23 cellular contexts compared by ENCODE assay signal in genomic region chr2:240964854-240965295, GRCh38. TPM values are rescaled to one million over a fixed set of nuclear protein-coding genes. Genes with fewer than 3 reads are reported as not detected.
DNase-seq lines count a peak whose midpoint lies in the region; ATAC-seq, FAIRE-seq and TF ChIP-seq lines count a peak whose summit lies in the region.
"Had no signal": no experiment of that assay in that cellular context is flagged by ENCODE, and none has a peak within 500 bp of the region (broad histone marks: within the 10 kb centered on the region; RNA-seq: fewer than 3 reads in every experiment).

No MANE protein-coding gene starts in this region.

- H3K27ac Mint-ChIP-seq in effector memory CD8-positive, alpha-beta T cell, result no peak overlapping the region
- H3K27ac Mint-ChIP-seq: activated T-helper 2 cell treated with anti-CD3 and anti-CD28 coated beads, Interferon-gamma antibody, Interleukin-2, Interleukin-4, amounts not matched to agents 10 μg/mL and 5 μg/mL and 100 μg/mL, durations not matched to agents 14 hours and 24 hours and 36 hours; stimulated activated naive CD8-positive, alpha-beta T cell treated with anti-CD3 and anti-CD28 coated beads, Interleukin-15, Interleukin-2, amounts not matched to agents 100 ng/mL and 50 ng/mL, for 24 hours had no signal

- POLR2A ChIA-PET in H1 (lab: Charles Lee; ENCODE audit: partially characterized antibody), result interaction anchor here (0.6 kb wide), 1 partner anchor 13 kb away, joined by 3 read pairs; no protein-coding TSS in a partner anchor

- H3K36me3 ChIP-seq in heart left ventricle (no peaks in the 10 kb centered on the region), H1 (ENCODE audit: control insufficient read depth in 2 of 4, insufficient read depth in 4 of 4, low read length in 3 of 4) (no peaks in the 10 kb centered on the region), neuronal stem cell (replicated peaks in 1 of 2; ENCODE audit: control insufficient read depth in 2 of 2, insufficient read depth in 2 of 2, low read length in 2 of 2) (no peaks in the 10 kb centered on the region), aorta (ENCODE audit: control insufficient read depth in 1 of 2, insufficient read depth in 2 of 2, low read length in 1 of 2) (no peaks in the 10 kb centered on the region)
- H3K36me3 ChIP-seq: BLaER1 treated with 17β-estradiol and CSF1 and Interleukin-3, amounts not matched to agents 10 nM and 100 nM; brain microvascular endothelial cell; colonic mucosa; SJSA1; tibial nerve had no signal

- peak overlapping the region; percentile 50; the same call in 1 of the 2 replicates for H2BK12ac ChIP-seq in H1 (ENCODE audit: low read depth, low read length)
- peak overlapping the region; percentile 73 for H2BK12ac ChIP-seq in neuronal stem cell (ENCODE audit: low read length)

- intact Hi-C loops in heart left ventricle (cut with DNase I) (no loop called here), Right ventricle myocardium inferior (cut with DNase I) (no loop called here), aorta (cut with DNase I) (no loop called here)

- no peak for TF ChIP-seq EP300 in H1 (IDR thresholded peaks at IDR 0.05; ENCODE audit: borderline replicate concordance in 1 of 2, low read depth in 2 of 2, low read length in 2 of 2)

- H3K14ac ChIP-seq in H1 (ENCODE audit: insufficient read length), result no peak overlapping the region
- H3K14ac ChIP-seq in neuronal stem cell (ENCODE audit: low read length), result peak overlapping the region; percentile 8

- H3K79me2 ChIP-seq in H1 (ENCODE audit: control insufficient read depth in 1 of 2, insufficient read depth in 2 of 2, low read length in 2 of 2), result no peaks in the 10 kb centered on the region

- TF ChIP-seq CTCF in heart left ventricle (IDR thresholded peaks at IDR 0.05) (no peak), H1 (IDR thresholded peaks at IDR 0.05; ENCODE audit: control extremely low read depth in 1 of 3, insufficient read depth in 1 of 3, low read depth in 1 of 3, low read length in 3 of 3) (no peak)

- FAIRE-seq in H1 (lab: Jason Lieb, UNC), result no peak
- FAIRE-seq: D721Med, GM19239 had no signal

- no peak overlapping the region for H2AFZ ChIP-seq in H1 (ENCODE audit: low read length)
- H2AFZ ChIP-seq in neuronal stem cell (ENCODE audit: low read length), result no peak overlapping the region
- H2AFZ ChIP-seq: PC-9 had no signal

- ATAC-seq in heart left ventricle, result no peak
- ATAC-seq in Right ventricle myocardium inferior, result no peak
- no peak for ATAC-seq in aorta (ENCODE audit: low FRiP score)
- ATAC-seq in HG02981 (IDR thresholded peaks at IDR 0.05; ENCODE audit: unreplicated experiment), result no peak
- no peak for ATAC-seq in effector memory CD8-positive, alpha-beta T cell (replicated peaks)
- ATAC-seq in GM19328 (IDR thresholded peaks at IDR 0.05; ENCODE audit: unreplicated experiment), result no peak

- H4K5ac ChIP-seq in H1 (ENCODE audit: insufficient read length, low read depth, low read length), result no peak overlapping the region

- no peak overlapping the region for H3K18ac ChIP-seq in H1 (ENCODE audit: extremely low read depth, low read length)
- peak overlapping the region; percentile 64 for H3K18ac ChIP-seq in neuronal stem cell (ENCODE audit: low read length)

- no peak overlapping the region for H2BK20ac ChIP-seq in H1 (ENCODE audit: low read length)

- H3K27me3 ChIP-seq in heart left ventricle, result no peaks in the 10 kb centered on the region
- no peaks in the 10 kb centered on the region for H3K27me3 ChIP-seq in H1 (replicated peaks in 1 of 4; ENCODE audit: control insufficient read depth in 3 of 4, extremely low read depth in 1 of 4, insufficient read depth in 3 of 4, low read length in 3 of 4)
- H3K27me3 ChIP-seq in neuronal stem cell (ENCODE audit: control insufficient read depth in 3 of 3, insufficient read depth in 3 of 3, low read depth in 1 of 3, low read length in 3 of 3), result peaks cover 0 to 6% (median 0%) of the 10 kb centered on the region in 3 experiments
- no peaks in the 10 kb centered on the region for H3K27me3 ChIP-seq in aorta (ENCODE audit: control insufficient read depth in 1 of 2, insufficient read depth in 2 of 2, low read length in 1 of 2)
- H3K27me3 ChIP-seq: BLaER1 treated with 17β-estradiol and CSF1 and Interleukin-3, amounts not matched to agents 10 nM and 100 nM; colonic mucosa; SJSA1; tibial nerve had no signal

- TF ChIP-seq RAD21 in H1 (IDR thresholded peaks at IDR 0.05 in 1 of 2, conservative IDR thresholded peaks at IDR 0.05 in 1 of 2; ENCODE audit: low read depth in 2 of 2, low read length in 2 of 2), result no peak

- WGBS in heart left ventricle, 4 donors, result 86 to 96% (median 94%) methylated on average over 4 to 12 of the region's 12 CpGs
- 88% methylated on average over 9 of the region's 12 CpGs; no CpG with 5 or more reads in 1 of the 2 experiments for WGBS in H1 (ENCODE audit: extremely low coverage in 1 of 2, insufficient coverage in 1 of 2, insufficient read length in 1 of 2, insufficient replicate concordance in 2 of 2, low coverage in 1 of 2, low lambda C conversion rate in 2 of 2, missing lambda C conversion rate in 1 of 2), 2 experiments
- no CpG with 5 or more reads among the region's 12 CpGs for WGBS in neuronal stem cell (ENCODE audit: extremely low coverage in 2 of 2, insufficient read length in 2 of 2, insufficient replicate concordance in 1 of 2), 2 donors
- 97 to 100% methylated on average over 12 of the region's 12 CpGs for WGBS in aorta, 2 donors

- no peak overlapping the region for H2BK15ac ChIP-seq in H1 (ENCODE audit: low read length)
- peak overlapping the region; percentile 75 for H2BK15ac ChIP-seq in neuronal stem cell (ENCODE audit: low read length)

- peaks cover 0 to 43% (median 22%) of the 10 kb centered on the region in 12 donors for H3K4me1 ChIP-seq in heart left ventricle
- peaks cover 0 to 15% (median 6%) of the 10 kb centered on the region in 4 experiments; a peak in 5 of 7 replicates for H3K4me1 ChIP-seq in H1 (replicated peaks in 1 of 4; ENCODE audit: control insufficient read depth in 3 of 4, insufficient read depth in 4 of 4, low read length in 3 of 4)
- H3K4me1 ChIP-seq in neuronal stem cell (ENCODE audit: control insufficient read depth in 2 of 2, insufficient read depth in 1 of 2, low read depth in 1 of 2, low read length in 2 of 2), result peaks cover 22 to 24% of the 10 kb centered on the region in 2 donors
- no peaks in the 10 kb centered on the region for H3K4me1 ChIP-seq in aorta (ENCODE audit: control insufficient read depth in 1 of 2, insufficient read depth in 2 of 2, low read length in 2 of 2)
- H3K4me1 ChIP-seq: colonic mucosa had no signal

- H3K23ac ChIP-seq in H1 (ENCODE audit: insufficient read length) (no peak overlapping the region), neuronal stem cell (ENCODE audit: low read depth, low read length, poor library complexity) (no peak overlapping the region)

- H3K36me3 Mint-ChIP-seq in effector memory CD8-positive, alpha-beta T cell (ENCODE audit: insufficient read depth), result no peaks in the 10 kb centered on the region

- H2BK5ac ChIP-seq in H1 (ENCODE audit: low read depth, low read length) (no peak overlapping the region), neuronal stem cell (ENCODE audit: low read length) (no peak overlapping the region)

- DNase-seq in heart left ventricle (peak in 3 of 5 donors; percentile 15 to 24 (median 16)), Right ventricle myocardium inferior (ENCODE audit: missing footprints) (no peak), H1 (ENCODE audit: low read depth in 1 of 2, low spot score in 2 of 2) (peak in 1 of 2 experiments; percentile 45), neuronal stem cell (ENCODE audit: low spot score) (no peak), aorta (peak; percentile 36 to 77)
- DNase-seq in effector memory CD8-positive, alpha-beta T cell, result no peak
- DNase-seq: activated CD4-positive, alpha-beta T cell treated with anti-CD3 and anti-CD28 coated beads for 4 hours; brain microvascular endothelial cell; EL; NCI-H1105; NCI-H446; PC-9; retina had no signal

- no peak overlapping the region for H3K4me3 Mint-ChIP-seq in effector memory CD8-positive, alpha-beta T cell
- H3K4me3 Mint-ChIP-seq: stimulated activated naive CD8-positive, alpha-beta T cell treated with anti-CD3 and anti-CD28 coated beads, Interleukin-15, Interleukin-2, amounts not matched to agents 100 ng/mL and 50 ng/mL, for 24 hours had no signal

- CTCF ChIA-PET in H1 (lab: Charles Lee; ENCODE audit: partially characterized antibody), result interaction anchor here (0.6 to 1.4 kb wide), 6 partner anchors 10 to 428 kb away, joined by 3 to 5 read pairs (median 4); no protein-coding TSS in a partner anchor

- H4K91ac ChIP-seq in H1 (replicated peaks; ENCODE audit: insufficient read length, low read length), result no peak overlapping the region
- no peak overlapping the region for H4K91ac ChIP-seq in neuronal stem cell (ENCODE audit: low read depth, low read length, poor library complexity)

- no peak overlapping the region for H2BK120ac ChIP-seq in H1 (replicated peaks; ENCODE audit: low read depth, low read length)
- H2BK120ac ChIP-seq in neuronal stem cell (ENCODE audit: low read depth, low read length), result no peak overlapping the region

- H4K20me1 ChIP-seq in H1 (replicated peaks in 1 of 2; ENCODE audit: control insufficient read depth in 1 of 2, insufficient read depth in 2 of 2, low read length in 2 of 2), result peaks cover 0 to 8% of the 10 kb centered on the region in 2 experiments

- H3K9me3 Mint-ChIP-seq in effector memory CD8-positive, alpha-beta T cell, result no peaks in the 10 kb centered on the region
- H3K9me3 Mint-ChIP-seq: activated T-helper 2 cell treated with anti-CD3 and anti-CD28 coated beads, Interferon-gamma antibody, Interleukin-2, Interleukin-4, amounts not matched to agents 10 μg/mL and 5 μg/mL and 100 μg/mL, durations not matched to agents 14 hours and 24 hours and 36 hours; stimulated activated naive CD8-positive, alpha-beta T cell treated with anti-CD3 and anti-CD28 coated beads, Interleukin-15, Interleukin-2, amounts not matched to agents 100 ng/mL and 50 ng/mL, for 24 hours had no signal

- H3K79me1 ChIP-seq in H1 (ENCODE audit: low read depth, low read length) (no peaks in the 10 kb centered on the region), neuronal stem cell (ENCODE audit: low read depth, low read length) (no peaks in the 10 kb centered on the region)

- no peaks in the 10 kb centered on the region for H3K4me1 Mint-ChIP-seq in effector memory CD8-positive, alpha-beta T cell (ENCODE audit: low read depth in 2 of 2)

- H3K27ac ChIP-seq in heart left ventricle, result peak overlapping the region in 1 of 12 donors; percentile 32
- H3K27ac ChIP-seq in H1 (ENCODE audit: low read depth, low read length), result no peak overlapping the region
- H3K27ac ChIP-seq in neuronal stem cell (replicated peaks; ENCODE audit: low read length), result no peak overlapping the region
- no peak overlapping the region for H3K27ac ChIP-seq in aorta (ENCODE audit: low read depth in 1 of 2, low read length in 2 of 2)
- H3K27ac ChIP-seq: BLaER1 treated with 17β-estradiol and CSF1 and Interleukin-3, amounts not matched to agents 10 nM and 100 nM; brain microvascular endothelial cell; colonic mucosa; PC-9; SJSA1 had no signal

- H3K9me3 ChIP-seq in heart left ventricle (no peaks in the 10 kb centered on the region), H1 (ENCODE audit: insufficient read depth in 2 of 2, low read depth in 1 of 2, low read length in 1 of 2) (no peaks in the 10 kb centered on the region), neuronal stem cell (replicated peaks in 1 of 2; ENCODE audit: control insufficient read depth in 2 of 2, insufficient read depth in 1 of 2, low read depth in 1 of 2, low read length in 2 of 2) (peaks cover 0 to 3% of the 10 kb centered on the region in 2 donors), aorta (ENCODE audit: control insufficient read depth, low read length) (no peaks in the 10 kb centered on the region)
- H3K9me3 ChIP-seq: BLaER1 treated with 17β-estradiol and CSF1 and Interleukin-3, amounts not matched to agents 10 nM and 100 nM; colonic mucosa; SJSA1; tibial nerve had no signal

- H4K8ac ChIP-seq in H1 (ENCODE audit: extremely low read depth, insufficient read depth, low read length) (no peak overlapping the region), neuronal stem cell (ENCODE audit: low read depth, low read length) (no peak overlapping the region)

- TF ChIP-seq POLR2A in heart left ventricle (IDR thresholded peaks at IDR 0.05) (no peak), H1 (IDR thresholded peaks at IDR 0.05; ENCODE audit: control extremely low read depth in 1 of 2, low read depth in 2 of 2, low read length in 2 of 2) (no peak)

- no peak overlapping the region for H3K56ac ChIP-seq in H1 (replicated peaks; ENCODE audit: insufficient read length, low read depth, low read length)

- H3K4me2 ChIP-seq in H1 (ENCODE audit: insufficient read depth in 1 of 2, low read depth in 2 of 2, low read length in 2 of 2), result no peak overlapping the region
- H3K4me2 ChIP-seq in neuronal stem cell (ENCODE audit: insufficient read depth, low read length, poor library complexity, severe bottlenecking), result no peak overlapping the region
- H3K4me2 ChIP-seq: PC-9 had no signal

- no peaks in the 10 kb centered on the region for H3K27me3 Mint-ChIP-seq in effector memory CD8-positive, alpha-beta T cell
- H3K27me3 Mint-ChIP-seq: stimulated activated naive CD8-positive, alpha-beta T cell treated with anti-CD3 and anti-CD28 coated beads, Interleukin-15, Interleukin-2, amounts not matched to agents 100 ng/mL and 50 ng/mL, for 24 hours had no signal

- peaks cover 8% of the 10 kb centered on the region; the same call in 1 of the 2 replicates for H3K23me2 ChIP-seq in H1 (ENCODE audit: low read depth, low read length)

- no peak overlapping the region for H3K9ac ChIP-seq in H1 (replicated peaks in 1 of 4; ENCODE audit: extremely low read depth in 1 of 4, low read depth in 3 of 4, low read length in 3 of 4)
- no peak overlapping the region for H3K9ac ChIP-seq in neuronal stem cell (ENCODE audit: low read depth, low read length, poor library complexity)
- H3K9ac ChIP-seq: BLaER1 treated with 17β-estradiol and CSF1 and Interleukin-3, amounts not matched to agents 10 nM and 100 nM had no signal

- H3K4ac ChIP-seq in H1 (replicated peaks; ENCODE audit: insufficient read length, low read depth, low read length) (no peak overlapping the region), neuronal stem cell (ENCODE audit: low read length) (no peak overlapping the region)

- H2AK5ac ChIP-seq in H1 (ENCODE audit: low read depth, low read length) (no peak overlapping the region), neuronal stem cell (ENCODE audit: low read depth, low read length) (no peak overlapping the region)

- H3K4me3 ChIP-seq in heart left ventricle (no peak overlapping the region), H1 (ENCODE audit: extremely low read depth in 1 of 4, insufficient read depth in 2 of 4, low read depth in 3 of 4, low read length in 4 of 4) (no peak overlapping the region), neuronal stem cell (ENCODE audit: low read length in 2 of 2) (no peak overlapping the region), aorta (ENCODE audit: low read length in 2 of 2) (no peak overlapping the region)
- H3K4me3 ChIP-seq: BLaER1 treated with 17β-estradiol and CSF1 and Interleukin-3, amounts not matched to agents 10 nM and 100 nM; colonic mucosa; PC-9; SJSA1; tibial nerve had no signal

RNA-seq across cellular contexts. Expression of gene SNED1, which starts 33.5 kb away (rescaled TPM):
- total RNA-seq in heart left ventricle, result 10 to 100 TPM in 2 of 9 donors, 1 to 10 TPM in 7; 3.1 to 14.7 (median 5.6) TPM
- 1 to 10 TPM; 4.2 to 4.3 TPM for polyA plus RNA-seq in heart left ventricle
- total RNA-seq in Right ventricle myocardium inferior, result 6.7 TPM
- 1.9 and 2.4 TPM in 2 replicates for total RNA-seq in H1 (2021; fragmentation: NEBNext Ultra II Directional; extraction: Animal tissue kit (Norgen Biotek cat#: 25700))
- 1.9 and 2.6 TPM in 2 replicates for polyA plus RNA-seq in H1 (2011; rRNA removed)
- 1.7 TPM for polyA plus RNA-seq in H1 (2011; cell fraction: cytosol; rRNA removed)
- polyA plus RNA-seq in H1 (2011; cell fraction: nucleus; rRNA removed), result 8.2 TPM
- 1.1 to 1.8 TPM (median 1.6 TPM) in 4 replicates for polyA plus RNA-seq in H1 (2012, experiment 1 of 2)
- 0.67 TPM for polyA plus RNA-seq in H1 (2012, experiment 2 of 2)
- polyA plus RNA-seq in H1 (2013, experiment 1 of 2), result 0.95 TPM
- 1.0 TPM for polyA plus RNA-seq in H1 (2013, experiment 2 of 2)
- polyA minus RNA-seq in H1 (2011; rRNA and poly(A)+ RNA removed), result 3.0 and 3.2 TPM in 2 replicates
- polyA minus RNA-seq in H1 (2011; cell fraction: cytosol; rRNA and poly(A)+ RNA removed), result 5.0 TPM
- polyA minus RNA-seq in H1 (2011; cell fraction: nucleus; rRNA and poly(A)+ RNA removed), result 11.6 TPM
- 0.14 TPM for polyA plus RNA-seq in neuronal stem cell (2013, experiment 1 of 2)
- 0.04 TPM for polyA plus RNA-seq in neuronal stem cell (2013, experiment 2 of 2)
- total RNA-seq in aorta, result 100 to 1,000 TPM; 108 to 149 TPM
- polyA plus RNA-seq in aorta, result 10 to 100 TPM in 1 of 2 donors, 1 to 10 TPM in 1; 5.9 to 27.3 TPM

RNA-seq across cellular contexts. Expression of gene CROCC2, which starts 58.7 kb away (rescaled TPM):
- not detected for total RNA-seq in heart left ventricle
- polyA plus RNA-seq in heart left ventricle, result not detected
- not detected for total RNA-seq in Right ventricle myocardium inferior
- not detected in 2 replicates for total RNA-seq in H1 (2021; fragmentation: NEBNext Ultra II Directional; extraction: Animal tissue kit (Norgen Biotek cat#: 25700))
- not detected in 2 replicates for polyA plus RNA-seq in H1 (2011; rRNA removed)
- polyA plus RNA-seq in H1 (2011; cell fraction: cytosol; rRNA removed), result not detected
- polyA plus RNA-seq in H1 (2011; cell fraction: nucleus; rRNA removed), result not detected
- not detected in 4 replicates for polyA plus RNA-seq in H1 (2012, experiment 1 of 2)
- polyA plus RNA-seq in H1 (2012, experiment 2 of 2), result not detected
- not detected for polyA plus RNA-seq in H1 (2013, experiment 1 of 2)
- polyA plus RNA-seq in H1 (2013, experiment 2 of 2), result not detected
- not detected in 2 replicates for polyA minus RNA-seq in H1 (2011; rRNA and poly(A)+ RNA removed)
- polyA minus RNA-seq in H1 (2011; cell fraction: cytosol; rRNA and poly(A)+ RNA removed), result not detected
- polyA minus RNA-seq in H1 (2011; cell fraction: nucleus; rRNA and poly(A)+ RNA removed), result not detected
- polyA plus RNA-seq in neuronal stem cell (2013, experiment 1 of 2), result not detected
- polyA plus RNA-seq in neuronal stem cell (2013, experiment 2 of 2), result not detected
- under 1 TPM; 0.13 to 0.45 TPM for total RNA-seq in aorta
- polyA plus RNA-seq in aorta, result not detected
- total RNA-seq: activated T-helper 2 cell treated with anti-CD3 and anti-CD28 coated beads, Interferon-gamma antibody, Interleukin-2, Interleukin-4, amounts not matched to agents 10 μg/mL and 5 μg/mL and 100 μg/mL, durations not matched to agents 14 hours and 24 hours and 36 hours; PC-9; SJSA1 had no signal

Comparison
In these comparisons a context has a peak if more than half of its experiments do, and no peak if none do; other contexts are left out.
1. DNase-seq: peak in heart left ventricle (3 of 5) and aorta (2 of 2); none in Right ventricle myocardium inferior (single experiment), neuronal stem cell (single experiment) and effector memory CD8-positive, alpha-beta T cell (0 of 3).
2. RNA of gene SNED1, which starts 33.5 kb away (total RNA-seq): 108 to 149 TPM in aorta; 6.7 TPM in Right ventricle myocardium inferior (single experiment), 3.1 to 14.7 TPM in heart left ventricle and 1.9 to 2.4 TPM in H1; every median in the first group is over 4 times any median in the second.